ENCODE assay signal across 1 cellular context in genomic region chr11:116933961-116934360, GRCh38.
TF ChIP-seq lines count a peak whose summit lies in the region.

No MANE protein-coding gene starts in this region.

TF ChIP-seq in K562, 482 proteins besides CTCF, POLR2A, EP300 and RAD21 (continued from another document):
- no peak for TF ChIP-seq RBM14 (IDR thresholded peaks at IDR 0.05; ENCODE audit: borderline replicate concordance, insufficient read depth, low read depth, low read length)
- no peak for TF ChIP-seq ZKSCAN3 (CRISPR knock-in tag; IDR thresholded peaks at IDR 0.05)
- TF ChIP-seq CREB1 (IDR thresholded peaks at IDR 0.05), result no peak
- TF ChIP-seq CREB1 (CRISPR knock-in tag; IDR thresholded peaks at IDR 0.05), result no peak
- no peak for TF ChIP-seq CGGBP1 (CRISPR knock-in tag; IDR thresholded peaks at IDR 0.05)
- TF ChIP-seq SIN3B (IDR thresholded peaks at IDR 0.05; ENCODE audit: low read depth), result no peak
- no peak for TF ChIP-seq FOXP4 (CRISPR knock-in tag; IDR thresholded peaks at IDR 0.05; ENCODE audit: borderline replicate concordance)
- TF ChIP-seq ETS1 (conservative IDR thresholded peaks at IDR 0.05; ENCODE audit: control insufficient read depth, low read depth, low read length), result no peak
- no peak for TF ChIP-seq EP400 (IDR thresholded peaks at IDR 0.05)
